11 cellular contexts compared by ENCODE assay signal in the genomic region with DNA sequence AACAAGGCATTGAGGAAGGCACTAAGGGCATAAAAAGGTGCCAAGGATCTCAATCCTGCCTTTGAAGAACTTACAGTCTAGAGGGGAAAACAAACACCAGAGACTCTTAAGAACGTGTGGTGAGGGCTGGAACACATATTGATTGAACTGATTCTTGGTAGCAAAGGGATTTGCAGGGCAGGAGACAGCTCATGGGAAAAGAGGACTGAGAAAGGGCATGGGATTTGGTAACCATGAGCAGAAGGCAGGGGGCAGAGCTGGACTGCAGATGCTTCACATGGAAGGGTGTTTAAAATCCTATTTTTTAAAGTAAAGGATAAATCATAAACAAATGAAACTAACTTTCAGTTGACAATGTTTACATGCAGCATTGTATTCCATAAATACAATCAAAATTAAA.
DNase-seq lines count a peak whose midpoint lies in the region; ATAC-seq and TF ChIP-seq lines count a peak whose summit lies in the region.
"Had no signal": no experiment of that assay in that cellular context is flagged by ENCODE, and none has a peak within 500 bp of the region (broad histone marks: within the 10 kb centered on the region; RNA-seq: fewer than 3 reads in every experiment).

No MANE protein-coding gene starts in this region.

- no peaks in the 10 kb centered on the region for H3K27me3 Mint-ChIP-seq in activated T-cell treated with anti-CD3 and anti-CD28 coated beads, Interleukin-2, amount 50 U/mL, for 4 hours (ENCODE audit: low read depth)

- H3K36me3 Mint-ChIP-seq in activated T-cell treated with anti-CD3 and anti-CD28 coated beads, Interleukin-2, amount 50 U/mL, for 4 hours (ENCODE audit: insufficient read depth): peaks cover 52% of the 10 kb centered on the region

- CTCF ChIA-PET in HEK293T (lab: Yijun Ruan, JAX): interaction anchor here (0.6 to 1.3 kb wide), 4 partner anchors 16 to 72 kb away, joined by 3 to 6 read pairs (median 4); no protein-coding TSS in a partner anchor

- H3K4me1 ChIP-seq in RWPE2 (ENCODE audit: insufficient read depth, poor library complexity, severe bottlenecking): no peaks in the 10 kb centered on the region

- no peaks in the 10 kb centered on the region for H3K9me3 Mint-ChIP-seq in activated T-cell treated with anti-CD3 and anti-CD28 coated beads, Interleukin-2, amount 50 U/mL, for 4 hours

- no peak overlapping the region for H3K4me3 Mint-ChIP-seq in activated T-cell treated with anti-CD3 and anti-CD28 coated beads, Interleukin-2, amount 50 U/mL, for 4 hours

- no peaks in the 10 kb centered on the region for H3K9me3 ChIP-seq in RWPE2 (ENCODE audit: severe bottlenecking)
- H3K9me3 ChIP-seq: neutrophil had no signal

- H3K27ac ChIP-seq in RWPE2 (ENCODE audit: poor library complexity, severe bottlenecking): no peak overlapping the region
- H3K27ac ChIP-seq: KMS-11, neutrophil had no signal

- ATAC-seq in RWPE2 (ENCODE audit: low read depth): no peak
- no peak for ATAC-seq in activated T-cell treated with anti-CD3 and anti-CD28 coated beads, Interleukin-2, amount 50 U/mL, for 4 hours

- H3K4me3 ChIP-seq in RWPE2 (ENCODE audit: severe bottlenecking) (no peak overlapping the region), fibroblast of the aortic adventitia (ENCODE audit: low read depth, low read length) (no peak overlapping the region)

- H3K36me3 ChIP-seq in RWPE2 (ENCODE audit: low read depth): no peaks in the 10 kb centered on the region

- DNase-seq in Daoy (ENCODE audit: low read depth) (peak; percentile 59), RWPE2 (ENCODE audit: low spot score) (no peak), fibroblast of the aortic adventitia (ENCODE audit: low read depth) (peak; percentile 66), pons (ENCODE audit: low spot score) (peak; percentile 68), NAMALWA (ENCODE audit: low spot score) (no peak), HEK293T (ENCODE audit: extremely low spot score) (no peak), AG20443 (ENCODE audit: low spot score) (no peak)
- no peak for DNase-seq in activated T-cell treated with anti-CD3 and anti-CD28 coated beads, Interleukin-2, amount 50 U/mL, for 4 hours
- DNase-seq: RPMI8226 had no signal

- no peaks in the 10 kb centered on the region for H3K27me3 ChIP-seq in RWPE2 (ENCODE audit: insufficient read depth, poor library complexity, severe bottlenecking)
- H3K27me3 ChIP-seq: neutrophil had no signal

- POLR2A ChIA-PET in HEK293T (lab: Yijun Ruan, JAX): no interaction called here

- no peaks in the 10 kb centered on the region for H3K4me1 Mint-ChIP-seq in activated T-cell treated with anti-CD3 and anti-CD28 coated beads, Interleukin-2, amount 50 U/mL, for 4 hours (ENCODE audit: low read depth)

- TF ChIP-seq CTCF in RWPE2 (IDR thresholded peaks at IDR 0.05; ENCODE audit: poor library complexity, severe bottlenecking) (peak; percentile 6), fibroblast of the aortic adventitia (IDR thresholded peaks at IDR 0.05; ENCODE audit: insufficient read depth, low read length) (peak; percentile 72)

TF ChIP-seq in HEK293T, 16 proteins besides CTCF, POLR2A, EP300 and RAD21:
- TF ChIP-seq FOXK2 (IDR thresholded peaks at IDR 0.05) (no peak), ELF4 (IDR thresholded peaks at IDR 0.05) (no peak), L3MBTL2 (conservative IDR thresholded peaks at IDR 0.05) (no peak), SP1 (IDR thresholded peaks at IDR 0.05) (no peak), BHLHE40 (IDR thresholded peaks at IDR 0.05; ENCODE audit: borderline replicate concordance) (no peak), LEF1 (IDR thresholded peaks at IDR 0.05; ENCODE audit: borderline replicate concordance) (no peak), SUZ12 (IDR thresholded peaks at IDR 0.05) (no peak), HDGF (IDR thresholded peaks at IDR 0.05; ENCODE audit: borderline replicate concordance) (no peak), FOXA1 (IDR thresholded peaks at IDR 0.05) (no peak), ZNF384 (IDR thresholded peaks at IDR 0.05) (no peak), NFRKB (IDR thresholded peaks at IDR 0.05) (no peak), FOXM1 (IDR thresholded peaks at IDR 0.05; ENCODE audit: borderline replicate concordance) (no peak), ARNT (IDR thresholded peaks at IDR 0.05) (no peak), CTBP1 (IDR thresholded peaks at IDR 0.05; ENCODE audit: borderline replicate concordance) (no peak)
- TF ChIP-seq, protein P1, sequence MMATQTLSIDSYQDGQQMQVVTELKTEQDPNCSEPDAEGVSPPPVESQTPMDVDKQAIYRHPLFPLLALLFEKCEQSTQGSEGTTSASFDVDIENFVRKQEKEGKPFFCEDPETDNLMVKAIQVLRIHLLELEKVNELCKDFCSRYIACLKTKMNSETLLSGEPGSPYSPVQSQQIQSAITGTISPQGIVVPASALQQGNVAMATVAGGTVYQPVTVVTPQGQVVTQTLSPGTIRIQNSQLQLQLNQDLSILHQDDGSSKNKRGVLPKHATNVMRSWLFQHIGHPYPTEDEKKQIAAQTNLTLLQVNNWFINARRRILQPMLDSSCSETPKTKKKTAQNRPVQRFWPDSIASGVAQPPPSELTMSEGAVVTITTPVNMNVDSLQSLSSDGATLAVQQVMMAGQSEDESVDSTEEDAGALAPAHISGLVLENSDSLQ (IDR thresholded peaks at IDR 0.05): no peak

Comparison
In these comparisons a context has a peak if more than half of its experiments do, and no peak if none do; other contexts are left out.
1. DNase-seq: peak in Daoy (single experiment), fibroblast of the aortic adventitia (single experiment) and pons (single experiment); none in RWPE2 (single experiment), NAMALWA (single experiment), HEK293T (single experiment), activated T-cell treated with anti-CD3 and anti-CD28 coated beads, Interleukin-2, amount 50 U/mL, for 4 hours (single experiment) and AG20443 (single experiment).